Comparison of ENCODE assay signal across 17 cellular contexts in genomic region chr7:55468495-55468894, GRCh38.
DNase-seq lines count a peak whose midpoint lies in the region; ATAC-seq and TF ChIP-seq lines count a peak whose summit lies in the region.
"Had no signal": no experiment of that assay in that cellular context is flagged by ENCODE, and none has a peak within 500 bp of the region (broad histone marks: within the 10 kb centered on the region; RNA-seq: fewer than 3 reads in every experiment).

No MANE protein-coding gene starts in this region.

- H3K27ac ChIP-seq in effector memory CD4-positive, alpha-beta T cell (ENCODE audit: insufficient read depth, low read length, poor library complexity, severe bottlenecking), result peak overlapping the region; percentile 62
- no peak overlapping the region for H3K27ac ChIP-seq in prostate gland
- H3K27ac ChIP-seq: body of pancreas, coronary artery, tibial nerve had no signal

- intact Hi-C loops in prostate gland (cut with DNase I), result no loop called here

- peaks cover 36% of the 10 kb centered on the region for H3K4me1 Mint-ChIP-seq in stimulated activated naive CD8-positive, alpha-beta T cell treated with anti-CD3 and anti-CD28 coated beads, Interleukin-15, Interleukin-2, amounts not matched to agents 100 ng/mL and 50 ng/mL, for 24 hours (ENCODE audit: low read depth)
- peaks cover 54% of the 10 kb centered on the region for H3K4me1 Mint-ChIP-seq in T-helper 17 cell
- H3K4me1 Mint-ChIP-seq: H9, mesothelial cell of epicardium had no signal

- WGBS in prostate gland, result 97% methylated on average over 8 of the region's 8 CpGs

- no peak overlapping the region for H3K4me3 ChIP-seq in effector memory CD4-positive, alpha-beta T cell (ENCODE audit: insufficient read depth, low read depth, low read length, poor library complexity, severe bottlenecking)
- H3K4me3 ChIP-seq in prostate gland, result no peak overlapping the region
- H3K4me3 ChIP-seq: body of pancreas, coronary artery, K562, tibial nerve had no signal

- H3K4me3 Mint-ChIP-seq in stimulated activated naive CD8-positive, alpha-beta T cell treated with anti-CD3 and anti-CD28 coated beads, Interleukin-15, Interleukin-2, amounts not matched to agents 100 ng/mL and 50 ng/mL, for 24 hours, result peak overlapping the region; percentile 1
- peak overlapping the region; percentile 75 for H3K4me3 Mint-ChIP-seq in T-helper 17 cell
- H3K4me3 Mint-ChIP-seq: H9, mesothelial cell of epicardium had no signal

- no peaks in the 10 kb centered on the region for H3K27me3 ChIP-seq in effector memory CD4-positive, alpha-beta T cell (replicated peaks; ENCODE audit: control insufficient read depth, insufficient read depth, low read length, poor library complexity, severe bottlenecking)
- no peaks in the 10 kb centered on the region for H3K27me3 ChIP-seq in prostate gland (replicated peaks; ENCODE audit: insufficient read depth)
- H3K27me3 ChIP-seq: body of pancreas, tibial nerve had no signal

- H3K27me3 Mint-ChIP-seq in stimulated activated naive CD8-positive, alpha-beta T cell treated with anti-CD3 and anti-CD28 coated beads, Interleukin-15, Interleukin-2, amounts not matched to agents 100 ng/mL and 50 ng/mL, for 24 hours, result no peaks in the 10 kb centered on the region
- no peaks in the 10 kb centered on the region for H3K27me3 Mint-ChIP-seq in T-helper 17 cell

- ATAC-seq in stimulated activated naive CD8-positive, alpha-beta T cell treated with anti-CD3 and anti-CD28 coated beads, Interleukin-15, Interleukin-2, amounts not matched to agents 100 U/mL and 50 U/mL, for 24 hours, result no peak
- ATAC-seq in T-helper 17 cell, result no peak
- ATAC-seq: body of pancreas, K562, PC-3 had no signal

- H3K27ac Mint-ChIP-seq in stimulated activated naive CD8-positive, alpha-beta T cell treated with anti-CD3 and anti-CD28 coated beads, Interleukin-15, Interleukin-2, amounts not matched to agents 100 ng/mL and 50 ng/mL, for 24 hours, result peak overlapping the region; percentile 26
- peak overlapping the region; percentile 97 for H3K27ac Mint-ChIP-seq in T-helper 17 cell
- H3K27ac Mint-ChIP-seq: H9, mesothelial cell of epicardium had no signal

- no peaks in the 10 kb centered on the region for H3K9me3 Mint-ChIP-seq in stimulated activated naive CD8-positive, alpha-beta T cell treated with anti-CD3 and anti-CD28 coated beads, Interleukin-15, Interleukin-2, amounts not matched to agents 100 ng/mL and 50 ng/mL, for 24 hours

- H3K9me3 ChIP-seq in T-helper 17 cell (ENCODE audit: control insufficient read depth, low read length, poor library complexity, severe bottlenecking) (no peaks in the 10 kb centered on the region), prostate gland (no peaks in the 10 kb centered on the region)
- H3K9me3 ChIP-seq in effector memory CD4-positive, alpha-beta T cell (ENCODE audit: control insufficient read depth, low read length), result no peaks in the 10 kb centered on the region
- H3K9me3 ChIP-seq: body of pancreas, tibial nerve had no signal

- peaks cover 46% of the 10 kb centered on the region for H3K36me3 Mint-ChIP-seq in stimulated activated naive CD8-positive, alpha-beta T cell treated with anti-CD3 and anti-CD28 coated beads, Interleukin-15, Interleukin-2, amounts not matched to agents 100 ng/mL and 50 ng/mL, for 24 hours (ENCODE audit: low read depth)
- peaks cover 2% of the 10 kb centered on the region for H3K36me3 Mint-ChIP-seq in T-helper 17 cell (ENCODE audit: low read depth)

- peaks cover 58% of the 10 kb centered on the region for H3K4me1 ChIP-seq in effector memory CD4-positive, alpha-beta T cell (ENCODE audit: control insufficient read depth, insufficient read depth, low read length, poor library complexity, severe bottlenecking)
- H3K4me1 ChIP-seq in prostate gland (replicated peaks), result no peaks in the 10 kb centered on the region
- H3K4me1 ChIP-seq: body of pancreas had no signal

- no peak for DNase-seq in stimulated activated naive CD8-positive, alpha-beta T cell treated with anti-CD3 and anti-CD28 coated beads, Interleukin-15, Interleukin-2, amounts not matched to agents 100 U/mL and 50 U/mL, for 24 hours
- DNase-seq in T-helper 17 cell (no peak), SKM-1 (lab: John Stamatoyannopoulos, UW; ENCODE audit: unreplicated experiment) (no peak), prostate gland (ENCODE audit: low spot score) (no peak), NCI-H2196 treated with DMSO at 0.1 percent for 48 hours (lab: John Stamatoyannopoulos, UW; ENCODE audit: unreplicated experiment) (no peak)
- no peak for DNase-seq in effector memory CD4-positive, alpha-beta T cell
- DNase-seq: body of pancreas, H9, NCI-H774, PC-3, SIG-M5, T1000 had no signal

- peaks cover 15% of the 10 kb centered on the region for H3K36me3 ChIP-seq in effector memory CD4-positive, alpha-beta T cell (ENCODE audit: control insufficient read depth, insufficient read depth, low read length)
- no peaks in the 10 kb centered on the region for H3K36me3 ChIP-seq in prostate gland

- no peak for TF ChIP-seq POLR2A in prostate gland (IDR thresholded peaks at IDR 0.05)

- no peak for TF ChIP-seq CTCF in prostate gland (IDR thresholded peaks at IDR 0.05)
